In the genomic region with DNA sequence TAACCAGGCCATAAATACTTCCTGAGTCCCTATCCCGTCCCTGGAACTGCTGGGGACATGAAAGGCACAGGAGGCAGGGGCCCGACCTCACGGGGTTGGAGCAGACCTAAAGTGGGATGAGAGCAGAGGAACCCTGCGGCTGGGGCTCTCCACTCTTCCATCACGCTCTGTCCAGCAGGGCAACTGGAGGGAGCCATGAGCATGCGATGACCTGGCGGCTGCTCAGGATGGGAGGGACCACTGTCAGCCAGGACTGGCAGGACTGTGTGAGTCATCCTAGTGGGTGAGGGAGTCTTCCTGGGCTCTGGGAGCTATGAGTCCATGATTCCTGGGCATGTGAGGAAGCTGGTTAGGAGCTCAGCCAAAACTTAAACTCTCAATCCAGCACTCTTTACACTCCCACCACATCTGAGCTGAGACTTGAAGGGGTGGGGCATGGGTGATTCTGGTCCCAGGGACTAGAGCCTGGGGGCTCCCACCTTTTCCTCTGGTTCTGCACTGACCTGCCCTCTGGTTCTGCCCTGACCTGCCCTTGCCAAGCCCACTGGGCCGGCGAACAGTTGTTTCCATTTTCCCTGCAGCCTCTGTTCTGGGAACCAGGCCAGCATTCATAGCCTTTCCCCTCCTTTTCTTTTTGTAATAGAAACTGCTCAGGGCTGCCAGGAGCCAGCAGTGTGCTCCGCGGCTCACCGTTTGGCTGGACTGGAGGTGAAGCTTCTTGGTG, we compare ENCODE assay signal across 7 cellular contexts. TPM values are rescaled to one million over a fixed set of nuclear protein-coding genes. Genes with fewer than 3 reads are reported as not detected.
DNase-seq lines count a peak whose midpoint lies in the region; ATAC-seq lines count a peak whose summit lies in the region.

No MANE protein-coding gene starts in this region.

- peak overlapping the region; percentile 46 for H2AFZ ChIP-seq in neuron (ENCODE audit: low read depth, low read length)

- ATAC-seq in GM18511 (IDR thresholded peaks at IDR 0.05; ENCODE audit: unreplicated experiment) = no peak
- ATAC-seq in HG03135 (IDR thresholded peaks at IDR 0.05; ENCODE audit: unreplicated experiment) = no peak

- H3K4me3 ChIP-seq in SJSA1 = peak overlapping the region; percentile 12; the same call in 1 of the 2 replicates
- no peak overlapping the region for H3K4me3 ChIP-seq in neuron (ENCODE audit: low read length)

- H3K27me3 ChIP-seq in SJSA1 (replicated peaks) (no peaks in the 10 kb centered on the region), neuron (ENCODE audit: insufficient read depth, low read length) (no peaks in the 10 kb centered on the region)

- no peaks in the 10 kb centered on the region for H3K36me3 ChIP-seq in SJSA1
- H3K36me3 ChIP-seq in neuron (ENCODE audit: insufficient read depth, low read length) = no peaks in the 10 kb centered on the region

- H3K27ac ChIP-seq in SJSA1 = no peak overlapping the region

- DNase-seq in HS-27A (ENCODE audit: low read depth) = peak; percentile 69
- peak; percentile 69 to 88 for DNase-seq in SJSA1 (ENCODE audit: low read depth in 1 of 2, low spot score in 2 of 2)
- DNase-seq in fibroblast of peridontal ligament (ENCODE audit: extremely low read depth) = peak; percentile 96
- no peak for DNase-seq in effector CD4-positive, alpha-beta T cell

- H3K4me1 ChIP-seq in SJSA1 (replicated peaks) (peaks cover 14% of the 10 kb centered on the region), neuron (ENCODE audit: insufficient read depth, low read length) (peaks cover 28% of the 10 kb centered on the region)

- H3K9me3 ChIP-seq in SJSA1 (replicated peaks) (no peaks in the 10 kb centered on the region), neuron (ENCODE audit: low read length) (peaks cover 8% of the 10 kb centered on the region)

RNA-seq across cellular contexts. Expression of gene SYPL1, which starts 47.1 kb away (rescaled TPM):
- 45.3 and 53.6 TPM in 2 replicates for total RNA-seq in SJSA1 (2014; rRNA removed; shearing (Covaris generic))
